11 cellular contexts compared by ENCODE assay signal in the genomic region with DNA sequence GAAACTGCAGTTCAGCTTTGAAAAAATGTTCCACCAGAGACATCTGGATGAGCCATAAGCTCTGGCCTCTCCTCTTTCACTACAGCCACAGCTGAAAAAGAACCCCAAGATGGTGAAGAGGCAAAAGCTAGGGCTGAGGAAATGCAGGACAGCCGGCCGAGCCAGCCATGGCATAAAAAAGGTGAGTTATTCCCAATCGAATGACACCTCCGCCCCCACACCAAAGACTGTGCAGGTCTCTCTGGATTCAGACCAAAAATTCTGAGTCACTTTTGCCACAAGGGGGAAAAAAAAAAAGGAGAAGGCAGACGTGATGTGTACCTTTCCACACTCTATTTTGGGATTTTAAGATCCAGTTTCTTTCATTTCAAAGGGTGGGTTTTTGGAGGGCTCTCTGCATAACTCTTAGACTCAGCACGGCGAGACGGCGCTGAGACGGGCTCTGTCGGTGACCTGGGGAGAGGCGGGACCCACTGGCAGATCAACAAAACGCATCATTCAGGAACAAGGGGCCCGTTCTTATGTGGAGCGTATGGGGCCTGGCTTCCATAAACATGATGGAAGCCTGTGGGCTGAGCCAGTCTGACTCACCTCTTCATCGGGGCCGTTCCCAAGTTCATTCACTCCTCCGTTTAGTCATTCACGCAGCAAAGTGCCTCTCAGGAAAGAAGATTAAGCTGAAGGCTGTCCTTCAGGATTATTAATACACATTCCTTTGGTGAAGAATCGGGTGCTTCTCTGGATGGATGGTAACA. TPM values are rescaled to one million over a fixed set of nuclear protein-coding genes. Genes with fewer than 3 reads are reported as not detected.
A peak's percentile ranks its signal among the peaks of the same experiment; 100 is the strongest.
DNase-seq lines count a peak whose midpoint lies in the region; ATAC-seq, FAIRE-seq and TF ChIP-seq lines count a peak whose summit lies in the region.
"Had no signal": no experiment of that assay in that cellular context is flagged by ENCODE, and none has a peak within 500 bp of the region (broad histone marks: within the 10 kb centered on the region; RNA-seq: fewer than 3 reads in every experiment).

No MANE protein-coding gene starts in this region.

- no peak for TF ChIP-seq CTCF in PC-3 (conservative IDR thresholded peaks at IDR 0.05; ENCODE audit: low read depth, low read length)
- TF ChIP-seq CTCF in endothelial cell of umbilical vein (IDR thresholded peaks at IDR 0.05; ENCODE audit: extremely low read depth in 1 of 2, insufficient read depth in 1 of 2, low read depth in 1 of 2, low read length in 2 of 2): no peak
- no peak for TF ChIP-seq CTCF in osteoblast (IDR thresholded peaks at IDR 0.05; ENCODE audit: extremely low read depth, low read depth, low read length)

- CTCF ChIA-PET in PC-3 (lab: Charles Lee): interaction anchor here (0.6 kb wide), 2 partner anchors 44 to 255 kb away, joined by 3 to 9 read pairs; no protein-coding TSS in a partner anchor
- CTCF ChIA-PET in endothelial cell of umbilical vein (lab: Charles Lee): interaction anchor here (0.6 to 2.2 kb wide), 5 partner anchors 19 to 107 kb away, joined by 3 to 8 read pairs (median 4); no protein-coding TSS in a partner anchor

- H3K9me1 ChIP-seq in endothelial cell of umbilical vein (replicated peaks; ENCODE audit: control insufficient read depth, extremely low read depth, insufficient read depth, low read length): no peaks in the 10 kb centered on the region

- no peaks in the 10 kb centered on the region for H3K9me3 ChIP-seq in PC-3 (ENCODE audit: low read length)
- no peaks in the 10 kb centered on the region for H3K9me3 ChIP-seq in endothelial cell of umbilical vein (replicated peaks; ENCODE audit: control insufficient read depth, insufficient read depth, low read length)
- H3K9me3 ChIP-seq in osteoblast (ENCODE audit: low read depth, low read length): no peaks in the 10 kb centered on the region

- POLR2A ChIA-PET in PC-3 (lab: Charles Lee; ENCODE audit: unreplicated experiment) (interaction anchor here (0.6 kb wide), 2 partner anchors 86 to 104 kb away, joined by 5 to 34 read pairs; no protein-coding TSS in a partner anchor), endothelial cell of umbilical vein (lab: Charles Lee) (interaction anchor here (0.5 kb wide), 1 partner anchor 46 kb away, joined by 4 read pairs; no protein-coding TSS in a partner anchor)

- H3K4me2 ChIP-seq in PC-3 (ENCODE audit: low read length) (peak overlapping the region; percentile 83), endothelial cell of umbilical vein (ENCODE audit: insufficient read depth, low read length) (peak overlapping the region; percentile 7), osteoblast (ENCODE audit: insufficient read depth, low read length) (peak overlapping the region; percentile 79)

- ATAC-seq in PC-3 (peak; percentile 99), GM21367 (IDR thresholded peaks at IDR 0.05; ENCODE audit: unreplicated experiment) (no peak), GM19452 (IDR thresholded peaks at IDR 0.05; ENCODE audit: unreplicated experiment) (no peak)

- H3K9ac ChIP-seq in PC-3 (ENCODE audit: low read length) (peak overlapping the region; percentile 73), endothelial cell of umbilical vein (replicated peaks; ENCODE audit: extremely low read depth, insufficient read depth, low read length) (no peak overlapping the region)

- no peaks in the 10 kb centered on the region for H3K79me2 ChIP-seq in PC-3 (ENCODE audit: low read length)
- no peaks in the 10 kb centered on the region for H3K79me2 ChIP-seq in endothelial cell of umbilical vein (ENCODE audit: control insufficient read depth, insufficient read depth, low read length)
- H3K79me2 ChIP-seq in osteoblast (ENCODE audit: insufficient read depth, low read length): no peaks in the 10 kb centered on the region

- dilution Hi-C loops in endothelial cell of umbilical vein (cut with MboI; ENCODE audit: extremely low pct_ligation_motif_present, low sequenced_read_pairs): no loop called here

- peaks cover 25% of the 10 kb centered on the region for H3K4me1 ChIP-seq in PC-3 (ENCODE audit: insufficient read depth, low read length)
- peaks cover 22% of the 10 kb centered on the region for H3K4me1 ChIP-seq in endothelial cell of umbilical vein (ENCODE audit: control insufficient read depth, extremely low read depth, insufficient read depth, low read length)
- peaks cover 26% of the 10 kb centered on the region for H3K4me1 ChIP-seq in osteoblast (ENCODE audit: insufficient read depth, low read length)

- peak overlapping the region; percentile 70 for H2AFZ ChIP-seq in PC-3 (ENCODE audit: low read length)
- peak overlapping the region; percentile 14 for H2AFZ ChIP-seq in endothelial cell of umbilical vein (ENCODE audit: low read depth, low read length)
- H2AFZ ChIP-seq in osteoblast (ENCODE audit: low read length): peak overlapping the region; percentile 83

- no peaks in the 10 kb centered on the region for H3K36me3 ChIP-seq in PC-3 (ENCODE audit: low read depth, low read length)
- peaks cover 0 to 2% of the 10 kb centered on the region in 2 experiments for H3K36me3 ChIP-seq in endothelial cell of umbilical vein (ENCODE audit: control insufficient read depth in 2 of 2, extremely low read depth in 1 of 2, insufficient read depth in 2 of 2, low read length in 2 of 2)
- H3K36me3 ChIP-seq in osteoblast (ENCODE audit: insufficient read depth, low read length): no peaks in the 10 kb centered on the region

- H3K4me3 ChIP-seq in PC-3 (ENCODE audit: low read length): peak overlapping the region; percentile 63
- no peak overlapping the region for H3K4me3 ChIP-seq in endothelial cell of umbilical vein (replicated peaks in 1 of 3; ENCODE audit: insufficient read depth in 1 of 3, low read depth in 1 of 3, low read length in 3 of 3)
- H3K4me3 ChIP-seq in osteoblast (ENCODE audit: insufficient read depth, low read length): peak overlapping the region; percentile 55

- H3K9me2 ChIP-seq in PC-3 (replicated peaks; ENCODE audit: low read length): no peaks in the 10 kb centered on the region

- intact Hi-C loops in PC-3 (cut with micrococcal nuclease) (loop anchor here (1.0 to 5.0 kb wide), 3 partner anchors 31 to 100 kb away; no protein-coding TSS in a partner anchor), endothelial cell of umbilical vein (cut with micrococcal nuclease) (loop anchor here (1.0 kb wide), 1 partner anchor 31 kb away; no protein-coding TSS in a partner anchor)

- DNase-seq in EL (peak; percentile 84), PC-3 (peak; percentile 99), endothelial cell of umbilical vein (ENCODE audit: low read depth, low spot score) (peak; percentile 50), osteoblast (ENCODE audit: insufficient read length, low spot score, missing footprints) (peak; percentile 99), NOMO-1 treated with DMSO at 0.1 percent for 48 hours (lab: John Stamatoyannopoulos, UW; ENCODE audit: unreplicated experiment) (no peak), NCI-H345 (lab: John Stamatoyannopoulos, UW) (no peak)
- DNase-seq: activated B cell treated with CpG ODN at 0.5 μM for 24 hours, aorta, NCI-H2171 had no signal

- peak overlapping the region; percentile 92 for H3K27ac ChIP-seq in PC-3 (ENCODE audit: low read length)
- peak overlapping the region; percentile 15 for H3K27ac ChIP-seq in endothelial cell of umbilical vein (ENCODE audit: insufficient read depth, low read depth, low read length)
- H3K27ac ChIP-seq in osteoblast (ENCODE audit: low read depth, low read length): peak overlapping the region; percentile 70

- H3K27me3 ChIP-seq in PC-3 (ENCODE audit: low read length) (no peaks in the 10 kb centered on the region), endothelial cell of umbilical vein (ENCODE audit: control insufficient read depth in 2 of 2, insufficient read depth in 2 of 2, low read length in 2 of 2) (no peaks in the 10 kb centered on the region), osteoblast (ENCODE audit: insufficient read depth, low read length) (no peaks in the 10 kb centered on the region)

- no peak for TF ChIP-seq POLR2A in endothelial cell of umbilical vein (IDR thresholded peaks at IDR 0.05; ENCODE audit: low read depth, low read length)

- TSS peak; percentile 82 for BruUV-seq in PC-3 (replicated peaks; lab: Mats Ljungman, UMichigan)
- BruUV-seq in endothelial cell of umbilical vein (replicated peaks; lab: Mats Ljungman, UMichigan): no TSS peak

- H4K20me1 ChIP-seq in PC-3 (ENCODE audit: low read length) (no peaks in the 10 kb centered on the region), endothelial cell of umbilical vein (replicated peaks; ENCODE audit: control insufficient read depth, extremely low read depth, insufficient read depth, low read length) (no peaks in the 10 kb centered on the region), osteoblast (ENCODE audit: insufficient read depth, low read length) (no peaks in the 10 kb centered on the region)

- peaks cover 9% of the 10 kb centered on the region for H3F3A ChIP-seq in PC-3 (ENCODE audit: low read length, unreplicated experiment)

- FAIRE-seq in endothelial cell of umbilical vein (lab: Jason Lieb, UNC): peak; percentile 99

TF ChIP-seq in endothelial cell of umbilical vein, 7 proteins besides CTCF, POLR2A, EP300 and RAD21:
- peak; percentile 36 for TF ChIP-seq JUN (IDR thresholded peaks at IDR 0.05; ENCODE audit: borderline replicate concordance, insufficient read depth, insufficient read length, low read depth)
- no peak for TF ChIP-seq POLR2AphosphoS5 (IDR thresholded peaks at IDR 0.05; ENCODE audit: insufficient read depth, low read depth, low read length)
- TF ChIP-seq FOS (IDR thresholded peaks at IDR 0.05; ENCODE audit: borderline replicate concordance, insufficient read depth, low read length): peak; percentile 50
TF ChIP-seq in endothelial cell of umbilical vein: peak in this region for 2.

RNA-seq across cellular contexts. Expression of a gene that starts 54.8 kb away (rescaled TPM):
- total RNA-seq in PC-3 (2014; rRNA removed) (12.4 and 12.9 TPM in 2 replicates), endothelial cell of umbilical vein (12.9 and 13.0 TPM in 2 replicates), osteoblast (0.29 and 0.36 TPM in 2 replicates)
- polyA plus RNA-seq in endothelial cell of umbilical vein: 2.0 and 3.1 TPM in 2 replicates
- 3.6 and 3.7 TPM in 2 replicates for polyA plus RNA-seq in endothelial cell of umbilical vein (2011; cell fraction: cytosol; rRNA removed)
- 8.8 and 9.8 TPM in 2 replicates for polyA plus RNA-seq in endothelial cell of umbilical vein (2011; cell fraction: nucleus; rRNA removed)
- polyA plus RNA-seq in endothelial cell of umbilical vein (2012): 5.0 and 6.5 TPM in 2 replicates
- polyA minus RNA-seq in endothelial cell of umbilical vein: 4.4 and 8.0 TPM in 2 replicates
- polyA minus RNA-seq in endothelial cell of umbilical vein (2011; cell fraction: cytosol; rRNA and poly(A)+ RNA removed): not detected
- polyA minus RNA-seq in endothelial cell of umbilical vein (2011; cell fraction: nucleus; rRNA and poly(A)+ RNA removed): 16.8 and 24.5 TPM in 2 replicates

Comparison
In these comparisons a context has a peak if more than half of its experiments do, and no peak if none do; other contexts are left out.
1. DNase-seq: peak in EL (single experiment), PC-3 (single experiment), endothelial cell of umbilical vein (single experiment) and osteoblast (single experiment); none in NOMO-1 treated with DMSO at 0.1 percent for 48 hours (single experiment) and NCI-H345 (single experiment).
2. H2AFZ ChIP-seq: peak in every context shown above with its lines; median percentile 83 in osteoblast; 70 in PC-3; 14 in endothelial cell of umbilical vein.
3. H3K27ac ChIP-seq: peak in every context shown above with its lines; median percentile 92 in PC-3; 70 in osteoblast; 15 in endothelial cell of umbilical vein.
4. H3K4me2 ChIP-seq: peak in every context shown above with its lines; median percentile 83 in PC-3; 79 in osteoblast; 7 in endothelial cell of umbilical vein.
5. H3K4me3 ChIP-seq: peak in PC-3 (single experiment) and osteoblast (single experiment); none in endothelial cell of umbilical vein (0 of 3).